Comparison of ENCODE assay signal across 11 cellular contexts in the genomic region with DNA sequence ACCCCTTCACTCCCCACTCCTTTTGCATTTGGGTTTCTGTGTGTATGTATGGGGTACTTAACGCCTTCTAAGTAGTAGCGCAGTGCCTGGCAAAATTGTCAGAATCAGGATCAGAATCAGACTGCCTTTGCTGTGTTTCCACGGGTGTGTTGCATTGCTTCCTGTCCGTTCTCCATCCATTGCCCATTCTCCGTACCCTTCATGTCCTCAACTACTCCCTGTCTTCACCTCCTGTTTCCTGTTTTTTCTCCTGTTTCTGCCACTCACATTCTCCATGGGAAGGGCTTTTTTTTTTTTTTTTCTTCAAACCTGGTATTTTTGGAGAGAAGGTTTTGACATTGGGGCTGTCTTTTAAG.
A peak's percentile ranks its signal among the peaks of the same experiment; 100 is the strongest.
DNase-seq lines count a peak whose midpoint lies in the region; ATAC-seq, FAIRE-seq and TF ChIP-seq lines count a peak whose summit lies in the region.
"Had no signal": no experiment of that assay in that cellular context is flagged by ENCODE, and none has a peak within 500 bp of the region (broad histone marks: within the 10 kb centered on the region; RNA-seq: fewer than 3 reads in every experiment).

No MANE protein-coding gene starts in this region.

- no peaks in the 10 kb centered on the region for H3K27me3 ChIP-seq in BLaER1 treated with 17β-estradiol and CSF1 and Interleukin-3, amounts not matched to agents 10 nM and 100 nM
- H3K27me3 ChIP-seq in RWPE2 (ENCODE audit: insufficient read depth, poor library complexity, severe bottlenecking) (no peaks in the 10 kb centered on the region), esophagus squamous epithelium (no peaks in the 10 kb centered on the region), pancreas (no peaks in the 10 kb centered on the region)

- peak overlapping the region in 8 of 11 experiments; percentile 10 to 79 (median 68); a peak in 11 of 22 replicates for H3K4me2 ChIP-seq in BLaER1 treated with 17β-estradiol and CSF1 and Interleukin-3, amounts not matched to agents 10 nM and 100 nM

- intact Hi-C loops in esophagus squamous epithelium (cut with DNase I): no loop called here
- intact Hi-C loops in pancreas (cut with DNase I): no loop called here

- TF ChIP-seq CTCF in RWPE2 (IDR thresholded peaks at IDR 0.05; ENCODE audit: poor library complexity, severe bottlenecking): no peak
- no peak for TF ChIP-seq CTCF in esophagus squamous epithelium (IDR thresholded peaks at IDR 0.05)
- no peak for TF ChIP-seq CTCF in pancreas (IDR thresholded peaks at IDR 0.05)

- DNase-seq in RWPE2 (ENCODE audit: low spot score): no peak
- no peak for DNase-seq in esophagus squamous epithelium (lab: John Stamatoyannopoulos, UW)
- DNase-seq in pancreas: no peak
- DNase-seq in NCI-H446 (lab: John Stamatoyannopoulos, UW): no peak
- no peak for DNase-seq in midbrain (lab: John Stamatoyannopoulos, UW)
- DNase-seq in mucosa of gallbladder (ENCODE audit: low spot score): no peak
- no peak for DNase-seq in SK-N-DZ (ENCODE audit: low spot score)
- DNase-seq: head of caudate nucleus; NK-92 treated with Interleukin-12 subunit alpha and Interleukin-12 subunit beta, amount 100 ng/mL, for 24 hours had no signal

- no peak overlapping the region for H3K27ac ChIP-seq in BLaER1 treated with 17β-estradiol and CSF1 and Interleukin-3, amounts not matched to agents 10 nM and 100 nM
- H3K27ac ChIP-seq in RWPE2 (ENCODE audit: poor library complexity, severe bottlenecking) (peak overlapping the region; percentile 98), esophagus squamous epithelium (peak overlapping the region in 3 of 4 donors; percentile 15 to 87 (median 83)), pancreas (peak overlapping the region; percentile 63 to 96 (median 77))

- no peaks in the 10 kb centered on the region for H3K9me3 ChIP-seq in BLaER1 treated with 17β-estradiol and CSF1 and Interleukin-3, amounts not matched to agents 10 nM and 100 nM (replicated peaks in 1 of 11)
- H3K9me3 ChIP-seq in RWPE2 (ENCODE audit: severe bottlenecking) (peaks cover 2% of the 10 kb centered on the region), esophagus squamous epithelium (no peaks in the 10 kb centered on the region), pancreas (no peaks in the 10 kb centered on the region)

- ATAC-seq in RWPE2 (ENCODE audit: low read depth): no peak
- no peak for ATAC-seq in pancreas

- no peak overlapping the region for H3K9ac ChIP-seq in BLaER1 treated with 17β-estradiol and CSF1 and Interleukin-3, amounts not matched to agents 10 nM and 100 nM

- no peak overlapping the region for H3K4me3 ChIP-seq in BLaER1 treated with 17β-estradiol and CSF1 and Interleukin-3, amounts not matched to agents 10 nM and 100 nM
- no peak overlapping the region for H3K4me3 ChIP-seq in RWPE2 (ENCODE audit: severe bottlenecking)
- no peak overlapping the region for H3K4me3 ChIP-seq in esophagus squamous epithelium
- H3K4me3 ChIP-seq in pancreas: no peak overlapping the region

- no peak for TF ChIP-seq POLR2A in esophagus squamous epithelium (IDR thresholded peaks at IDR 0.05)

- WGBS in esophagus squamous epithelium, 2 donors: 73 to 83% methylated on average over 5 of the region's 5 CpGs
- 62 to 65% methylated on average over 5 of the region's 5 CpGs for WGBS in pancreas, 2 donors

- no peak for FAIRE-seq in pancreas (lab: Jason Lieb, UNC)
- FAIRE-seq: colon had no signal

- H4K20me1 ChIP-seq in BLaER1 treated with 17β-estradiol and CSF1 and Interleukin-3, amounts not matched to agents 10 nM and 100 nM: peaks cover 10 to 71% (median 28%) of the 10 kb centered on the region in 11 experiments; a peak in 16 of 22 replicates

- H3K36me3 ChIP-seq in BLaER1 treated with 17β-estradiol and CSF1 and Interleukin-3, amounts not matched to agents 10 nM and 100 nM: peaks cover 0 to 27% (median 0%) of the 10 kb centered on the region in 11 experiments; a peak in 3 of 22 replicates
- H3K36me3 ChIP-seq in RWPE2 (ENCODE audit: low read depth) (peaks cover 20% of the 10 kb centered on the region; the same call in 1 of the 2 replicates), esophagus squamous epithelium (no peaks in the 10 kb centered on the region), pancreas (no peaks in the 10 kb centered on the region)

- peaks cover 15 to 86% (median 35%) of the 10 kb centered on the region in 10 experiments for H3K4me1 ChIP-seq in BLaER1 treated with 17β-estradiol and CSF1 and Interleukin-3, amounts not matched to agents 10 nM and 100 nM
- peaks cover 90% of the 10 kb centered on the region for H3K4me1 ChIP-seq in RWPE2 (ENCODE audit: insufficient read depth, poor library complexity, severe bottlenecking)
- peaks cover 20 to 62% (median 48%) of the 10 kb centered on the region in 3 donors for H3K4me1 ChIP-seq in esophagus squamous epithelium
- H3K4me1 ChIP-seq in pancreas: peaks cover 30 to 66% (median 54%) of the 10 kb centered on the region in 3 donors

Comparison
In these comparisons a context has a peak if more than half of its experiments do, and no peak if none do; other contexts are left out.
1. H3K27ac ChIP-seq: peak in RWPE2 (single experiment), esophagus squamous epithelium (3 of 4) and pancreas (4 of 4); none in BLaER1 treated with 17β-estradiol and CSF1 and Interleukin-3, amounts not matched to agents 10 nM and 100 nM (0 of 11).